In genomic region chr6:145544031-145544430, GRCh38 we compare ENCODE assay signal across 14 cellular contexts.
A peak's percentile ranks its signal among the peaks of the same experiment; 100 is the strongest.
DNase-seq lines count a peak whose midpoint lies in the region; ATAC-seq and TF ChIP-seq lines count a peak whose summit lies in the region.
"Had no signal": no experiment of that assay in that cellular context is flagged by ENCODE, and none has a peak within 500 bp of the region (broad histone marks: within the 10 kb centered on the region; RNA-seq: fewer than 3 reads in every experiment).

No MANE protein-coding gene starts in this region.

- no peak for ATAC-seq in activated T-cell treated with anti-CD3 and anti-CD28 coated beads, Interleukin-2, amount 50 U/mL, for 4 hours
- no peak for ATAC-seq in HG03439 (IDR thresholded peaks at IDR 0.05; ENCODE audit: unreplicated experiment)
- ATAC-seq: right lobe of liver had no signal

- no peak overlapping the region for H3K4me3 ChIP-seq in HFF-Myc (replicated peaks; ENCODE audit: low read depth, low read length)
- H3K4me3 ChIP-seq: coronary artery, right lobe of liver, tibial artery had no signal

- no peak for TF ChIP-seq CTCF in HFF-Myc (IDR thresholded peaks at IDR 0.05; ENCODE audit: low read depth, low read length, missing control alignments)

- peaks cover 2% of the 10 kb centered on the region for H3K27me3 Mint-ChIP-seq in activated T-cell treated with anti-CD3 and anti-CD28 coated beads, Interleukin-2, amount 50 U/mL, for 4 hours (ENCODE audit: low read depth)

- no peaks in the 10 kb centered on the region for H3K9me3 Mint-ChIP-seq in activated T-cell treated with anti-CD3 and anti-CD28 coated beads, Interleukin-2, amount 50 U/mL, for 4 hours

- no peaks in the 10 kb centered on the region for H3K4me1 Mint-ChIP-seq in activated T-cell treated with anti-CD3 and anti-CD28 coated beads, Interleukin-2, amount 50 U/mL, for 4 hours (ENCODE audit: low read depth)

- H3K36me3 Mint-ChIP-seq in activated T-cell treated with anti-CD3 and anti-CD28 coated beads, Interleukin-2, amount 50 U/mL, for 4 hours (ENCODE audit: insufficient read depth), result no peaks in the 10 kb centered on the region

- DNase-seq in A172 (ENCODE audit: low spot score), result peak; percentile 76
- peak; percentile 38 for DNase-seq in HFF-Myc (ENCODE audit: extremely low read depth, low read depth)
- DNase-seq in amniotic epithelial cell (ENCODE audit: low read depth), result peak; percentile 80
- peak; percentile 69 for DNase-seq in glomerular visceral epithelial cell (ENCODE audit: extremely low spot score)
- no peak for DNase-seq in activated T-cell treated with anti-CD3 and anti-CD28 coated beads, Interleukin-2, amount 50 U/mL, for 4 hours
- no peak for DNase-seq in NCI-H187 (lab: John Stamatoyannopoulos, UW)
- no peak for DNase-seq in NOMO-1 treated with dmso at 0.1 percent for 144 hours (lab: John Stamatoyannopoulos, UW; ENCODE audit: unreplicated experiment)
- DNase-seq: activated CD4-positive, alpha-beta T cell treated with anti-CD3 and anti-CD28 coated beads, Interleukin-2, amount 50 U/mL, for 48 hours; NCI-H1417 treated with DMSO at 0.1 percent for 48 hours; NCI-H82; right lobe of liver; tibial artery had no signal

- no peak overlapping the region for H3K4me3 Mint-ChIP-seq in activated T-cell treated with anti-CD3 and anti-CD28 coated beads, Interleukin-2, amount 50 U/mL, for 4 hours

Comparison
In these comparisons a context has a peak if more than half of its experiments do, and no peak if none do; other contexts are left out.
1. DNase-seq: peak in A172 (single experiment), HFF-Myc (single experiment), amniotic epithelial cell (single experiment) and glomerular visceral epithelial cell (single experiment); none in activated T-cell treated with anti-CD3 and anti-CD28 coated beads, Interleukin-2, amount 50 U/mL, for 4 hours (single experiment), NCI-H187 (0 of 2) and NOMO-1 treated with dmso at 0.1 percent for 144 hours (single experiment).